Comparison of ENCODE assay signal across 8 cellular contexts in the genomic region with DNA sequence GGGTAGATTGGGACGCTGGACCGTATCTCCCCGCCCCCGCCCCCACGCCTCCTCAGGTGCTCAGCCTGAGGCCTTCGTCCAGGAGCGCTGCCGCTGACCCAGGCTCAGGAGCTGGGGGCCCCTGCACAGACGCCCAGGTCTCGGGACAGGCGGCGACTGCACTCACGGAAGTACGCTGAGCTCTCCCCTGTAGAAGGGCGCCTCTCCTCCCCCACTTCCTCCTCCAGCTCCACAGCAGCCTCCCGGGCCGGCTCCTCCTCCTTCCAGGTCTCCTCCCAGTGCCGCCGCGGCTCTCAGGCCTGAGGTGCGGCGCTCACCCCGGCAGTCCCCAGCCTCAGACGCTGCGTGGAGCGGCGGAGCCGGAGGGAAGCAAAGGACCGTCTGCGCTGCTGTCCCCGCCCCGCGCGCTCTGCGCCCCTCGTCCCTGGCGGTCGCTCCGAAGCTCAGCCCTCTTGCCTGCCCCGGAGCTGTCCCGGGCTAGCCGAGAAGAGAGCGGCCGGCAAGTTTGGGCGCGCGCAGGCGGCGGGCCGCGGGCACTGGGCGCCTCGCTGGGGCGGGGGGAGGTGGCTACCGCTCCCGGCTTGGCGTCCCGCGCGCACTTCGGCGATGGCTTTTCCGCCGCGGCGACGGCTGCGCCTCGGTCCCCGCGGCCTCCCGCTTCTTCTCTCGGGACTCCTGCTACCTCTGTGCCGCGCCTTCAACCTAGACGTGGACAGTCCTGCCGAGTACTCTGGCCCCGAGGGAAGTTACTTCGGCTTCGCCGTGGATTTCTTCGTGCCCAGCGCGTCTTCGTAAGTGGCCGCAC. TPM values are rescaled to one million over a fixed set of nuclear protein-coding genes. Genes with fewer than 3 reads are reported as not detected.
DNase-seq lines count a peak whose midpoint lies in the region; ATAC-seq, FAIRE-seq and TF ChIP-seq lines count a peak whose summit lies in the region.

A gene (plus strand): TSS at position 324 of the 805 bp plus-strand sequence. CDS start 283 bp downstream, at position 607.

- H3K9ac ChIP-seq in H1 (replicated peaks in 1 of 4; ENCODE audit: extremely low read depth in 1 of 4, low read depth in 3 of 4, low read length in 3 of 4) (peak within 1 kb of the TSS; percentile 62 to 76 (median 74)), mesenchymal stem cell (ENCODE audit: low read length) (peak within 1 kb of the TSS; percentile 96)

- no peak for TF ChIP-seq RAD21 in H1 (IDR thresholded peaks at IDR 0.05 in 1 of 2, conservative IDR thresholded peaks at IDR 0.05 in 1 of 2; ENCODE audit: low read depth in 2 of 2, low read length in 2 of 2)

- no peak within 1 kb of the TSS for H3K23ac ChIP-seq in H1 (ENCODE audit: insufficient read length)
- H3K23ac ChIP-seq in mesenchymal stem cell (ENCODE audit: low read length in 2 of 2): no peak within 1 kb of the TSS

- WGBS in H1 (ENCODE audit: extremely low coverage in 1 of 2, insufficient coverage in 1 of 2, insufficient read length in 1 of 2, insufficient replicate concordance in 2 of 2, low coverage in 1 of 2, low lambda C conversion rate in 2 of 2, missing lambda C conversion rate in 1 of 2), 2 experiments: 1% methylated on average over 61 of the region's 86 CpGs; no CpG with 5 or more reads in 1 of the 2 experiments
- under 1% methylated on average over 76 of the region's 86 CpGs for whole genome bisulfite sequencing in mesenchymal stem cell

- peak within 1 kb of the TSS; percentile 88 to 96 (median 94) for H3K4me3 Mint-ChIP-seq in CD4-positive, alpha-beta memory T cell

- peak within 1 kb of the TSS; percentile 73 to 93 (median 88) for H3K27ac Mint-ChIP-seq in CD4-positive, alpha-beta memory T cell

- peak within 1 kb of the TSS; percentile 98 for H4K5ac ChIP-seq in H1 (ENCODE audit: insufficient read length, low read depth, low read length)

- ATAC-seq in GM19372 (IDR thresholded peaks at IDR 0.05; ENCODE audit: low read depth, unreplicated experiment) (peak; percentile 92), HG03521 (IDR thresholded peaks at IDR 0.05; ENCODE audit: unreplicated experiment) (peak; percentile 94)

- peak; percentile 88 to 93 for TF ChIP-seq POLR2A in H1 (IDR thresholded peaks at IDR 0.05; ENCODE audit: control extremely low read depth in 1 of 2, low read depth in 2 of 2, low read length in 2 of 2)

- no peak for FAIRE-seq in H1 (lab: Jason Lieb, UNC)

- H3K79me1 ChIP-seq in H1 (ENCODE audit: low read depth, low read length) (no peaks in the 10 kb centered on the region), mesenchymal stem cell (replicated peaks; ENCODE audit: low read length, poor library complexity, severe bottlenecking) (no peaks in the 10 kb centered on the region)

- H2BK20ac ChIP-seq in H1 (ENCODE audit: low read length): no peak within 1 kb of the TSS; the same call in 1 of the 2 replicates

- H3K4me2 ChIP-seq in H1 (ENCODE audit: insufficient read depth in 1 of 2, low read depth in 2 of 2, low read length in 2 of 2) (peak within 1 kb of the TSS; percentile 71 to 92), mesenchymal stem cell (ENCODE audit: low read length, poor library complexity, severe bottlenecking) (peak within 1 kb of the TSS; percentile 30)

- H3K4ac ChIP-seq in H1 (replicated peaks; ENCODE audit: insufficient read length, low read depth, low read length) (peak within 1 kb of the TSS; percentile 71), mesenchymal stem cell (ENCODE audit: low read depth in 1 of 2, low read length in 2 of 2) (peak within 1 kb of the TSS; percentile 90 to 95)

- H3K27ac ChIP-seq in CD4-positive, alpha-beta memory T cell (ENCODE audit: low read depth, low read length): peak within 1 kb of the TSS; percentile 46
- H3K27ac ChIP-seq in H1 (ENCODE audit: low read depth, low read length) (peak within 1 kb of the TSS; percentile 66), mesenchymal stem cell (ENCODE audit: low read length, poor library complexity, severe bottlenecking) (peak within 1 kb of the TSS; percentile 91)

- TF ChIP-seq EP300 in H1 (IDR thresholded peaks at IDR 0.05; ENCODE audit: borderline replicate concordance in 1 of 2, low read depth in 2 of 2, low read length in 2 of 2): no peak

- H3K79me2 ChIP-seq in H1 (ENCODE audit: control insufficient read depth in 1 of 2, insufficient read depth in 2 of 2, low read length in 2 of 2): peaks cover 0 to 45% of the 10 kb centered on the region in 2 experiments; a peak in 3 of 4 replicates

- H4K91ac ChIP-seq in H1 (replicated peaks; ENCODE audit: insufficient read length, low read length) (peak within 1 kb of the TSS; percentile 61), mesenchymal stem cell (ENCODE audit: low read length) (peak within 1 kb of the TSS; percentile 99)

- POLR2A ChIA-PET in CD4-positive, alpha-beta memory T cell (lab: Charles Lee; ENCODE audit: partially characterized antibody): interaction anchor here (0.8 to 2.4 kb wide), 8 partner anchors 9 to 104 kb away, joined by 3 to 44 read pairs (median 4); a partner anchor contains a TSS
- POLR2A ChIA-PET in H1 (lab: Charles Lee; ENCODE audit: partially characterized antibody): interaction anchor here (0.5 to 2.3 kb wide), 18 partner anchors 10 to 190 kb away, joined by 3 to 15 read pairs (median 3); a partner anchor contains a TSS

- H2BK15ac ChIP-seq in H1 (ENCODE audit: low read length) (peak within 1 kb of the TSS; percentile 21; the same call in 1 of the 2 replicates), mesenchymal stem cell (ENCODE audit: low read depth, poor library complexity, severe bottlenecking) (peak within 1 kb of the TSS; percentile 85)

- H2BK120ac ChIP-seq in H1 (replicated peaks; ENCODE audit: low read depth, low read length) (peak within 1 kb of the TSS; percentile 94), mesenchymal stem cell (ENCODE audit: low read depth, low read length) (peak within 1 kb of the TSS; percentile 95)

- CTCF ChIA-PET in CD4-positive, alpha-beta memory T cell (lab: Charles Lee; ENCODE audit: partially characterized antibody): interaction anchor here (0.6 to 3.2 kb wide), 7 partner anchors 51 to 109 kb away, joined by 3 to 25 read pairs (median 5); a partner anchor contains a TSS
- CTCF ChIA-PET in H1 (lab: Charles Lee; ENCODE audit: partially characterized antibody): interaction anchor here (0.7 to 1.5 kb wide), 7 partner anchors 11 to 611 kb away, joined by 3 to 5 read pairs (median 3); no protein-coding TSS in a partner anchor

- H2BK5ac ChIP-seq in H1 (ENCODE audit: low read depth, low read length): peak within 1 kb of the TSS; percentile 88
- peak within 1 kb of the TSS; percentile 97 for H2BK5ac ChIP-seq in mesenchymal stem cell (ENCODE audit: low read depth, low read length, poor library complexity, severe bottlenecking)

- H3K9me3 Mint-ChIP-seq in CD4-positive, alpha-beta memory T cell: no peaks in the 10 kb centered on the region

- peaks cover 26 to 41% (median 31%) of the 10 kb centered on the region in 4 donors for H3K4me1 Mint-ChIP-seq in CD4-positive, alpha-beta memory T cell

- peaks cover 0 to 8% of the 10 kb centered on the region in 2 donors for H3K36me3 Mint-ChIP-seq in CD4-positive, alpha-beta memory T cell

- H3K14ac ChIP-seq in H1 (ENCODE audit: insufficient read length) (no peak within 1 kb of the TSS), mesenchymal stem cell (ENCODE audit: low read length in 2 of 2) (peak within 1 kb of the TSS; percentile 82 to 83)

- no peaks in the 10 kb centered on the region for H3K36me3 ChIP-seq in CD4-positive, alpha-beta memory T cell (ENCODE audit: insufficient read depth, low read length)
- H3K36me3 ChIP-seq in H1 (ENCODE audit: control insufficient read depth in 2 of 4, insufficient read depth in 4 of 4, low read length in 3 of 4) (no peaks in the 10 kb centered on the region), mesenchymal stem cell (ENCODE audit: control insufficient read depth in 1 of 2, insufficient read depth in 2 of 2, low read depth in 1 of 2, low read length in 2 of 2) (no peaks in the 10 kb centered on the region)

- no peak for TF ChIP-seq CTCF in H1 (IDR thresholded peaks at IDR 0.05; ENCODE audit: control extremely low read depth in 1 of 3, insufficient read depth in 1 of 3, low read depth in 1 of 3, low read length in 3 of 3)

- H3K27me3 Mint-ChIP-seq in CD4-positive, alpha-beta memory T cell: peaks cover 0 to 3% of the 10 kb centered on the region in 2 donors

- peak; percentile 79 to 89 (median 83) for DNase-seq in CD4-positive, alpha-beta memory T cell
- peak; percentile 73 for DNase-seq in NCI-H82 treated with DMSO at 0.1 percent for 48 hours (lab: John Stamatoyannopoulos, UW; ENCODE audit: unreplicated experiment)
- peak; percentile 66 to 69 (median 66) for DNase-seq in activated CD8-positive, alpha-beta memory T cell treated with anti-CD3 and anti-CD28 coated beads for 48 hours (ENCODE audit: low read depth in 2 of 3, low spot score in 2 of 3)
- DNase-seq in H1 (ENCODE audit: low read depth in 1 of 2, low spot score in 2 of 2): peak; percentile 79 to 90
- DNase-seq in mesenchymal stem cell: peak; percentile 96
- DNase-seq in stimulated activated CD8-positive, alpha-beta memory T cell treated with anti-CD3 and anti-CD28 coated beads, Interleukin-12 subunit alpha, Interleukin-12 subunit beta, amount 100 ng/mL, for 24 hours (ENCODE audit: extremely low read depth): peak; percentile 65

- H3K23me2 ChIP-seq in H1 (ENCODE audit: low read depth, low read length): peaks cover 10% of the 10 kb centered on the region

- H4K8ac ChIP-seq in H1 (ENCODE audit: extremely low read depth, insufficient read depth, low read length): peak within 1 kb of the TSS; percentile 94; the same call in 1 of the 2 replicates
- peak within 1 kb of the TSS; percentile 99 for H4K8ac ChIP-seq in mesenchymal stem cell (ENCODE audit: low read length)

- no peaks in the 10 kb centered on the region for H3K27me3 ChIP-seq in CD4-positive, alpha-beta memory T cell (ENCODE audit: insufficient read depth, low read length)
- no peaks in the 10 kb centered on the region for H3K27me3 ChIP-seq in H1 (replicated peaks in 1 of 4; ENCODE audit: control insufficient read depth in 3 of 4, extremely low read depth in 1 of 4, insufficient read depth in 3 of 4, low read length in 3 of 4)
- H3K27me3 ChIP-seq in mesenchymal stem cell (ENCODE audit: control insufficient read depth in 1 of 2, insufficient read depth in 1 of 2, low read length in 2 of 2): no peaks in the 10 kb centered on the region

- H2BK12ac ChIP-seq in H1 (ENCODE audit: low read depth, low read length): 0 out of 2 replicates have a peak within 1 kb of the TSS, but pooled peaks have one; percentile 4
- H2BK12ac ChIP-seq in mesenchymal stem cell (ENCODE audit: low read length in 2 of 2): peak within 1 kb of the TSS; percentile 42 to 96

- no peaks in the 10 kb centered on the region for H3K9me3 ChIP-seq in CD4-positive, alpha-beta memory T cell (ENCODE audit: control insufficient read depth in 1 of 2, low read length in 2 of 2)
- H3K9me3 ChIP-seq in H1 (ENCODE audit: insufficient read depth in 2 of 2, low read depth in 1 of 2, low read length in 1 of 2): no peaks in the 10 kb centered on the region
- H3K9me3 ChIP-seq in mesenchymal stem cell (ENCODE audit: control insufficient read depth, low read length): no peaks in the 10 kb centered on the region

- intact Hi-C loops in CD4-positive, alpha-beta memory T cell (cut with micrococcal nuclease): loop anchor here (1.0 to 5.0 kb wide), 3 partner anchors 52 to 104 kb away; a partner anchor contains a TSS

- peak within 1 kb of the TSS; percentile 59 for H3K56ac ChIP-seq in H1 (replicated peaks; ENCODE audit: insufficient read length, low read depth, low read length)

- H2AK5ac ChIP-seq in H1 (ENCODE audit: low read depth, low read length): no peak within 1 kb of the TSS
- H2AK5ac ChIP-seq in mesenchymal stem cell (ENCODE audit: low read length, severe bottlenecking): no peak within 1 kb of the TSS

- H2AFZ ChIP-seq in H1 (ENCODE audit: low read length) (peak within 1 kb of the TSS; percentile 59), mesenchymal stem cell (ENCODE audit: low read depth, low read length) (peak within 1 kb of the TSS; percentile 36)

- peak within 1 kb of the TSS; percentile 95 for H3K18ac ChIP-seq in H1 (ENCODE audit: extremely low read depth, low read length)
- peak within 1 kb of the TSS; percentile 96 to 99 for H3K18ac ChIP-seq in mesenchymal stem cell (ENCODE audit: low read depth in 1 of 2, low read length in 2 of 2)

- H3K4me3 ChIP-seq in CD4-positive, alpha-beta memory T cell (ENCODE audit: low read length in 2 of 2): peak within 1 kb of the TSS; percentile 77 to 85
- H3K4me3 ChIP-seq in H1 (ENCODE audit: extremely low read depth in 1 of 4, insufficient read depth in 2 of 4, low read depth in 3 of 4, low read length in 4 of 4) (peak within 1 kb of the TSS; percentile 77 to 96 (median 94)), mesenchymal stem cell (ENCODE audit: insufficient read depth in 1 of 2, low read depth in 1 of 2, low read length in 2 of 2) (peak within 1 kb of the TSS; percentile 82 to 95)

- peaks cover 38% of the 10 kb centered on the region for H3K4me1 ChIP-seq in CD4-positive, alpha-beta memory T cell (ENCODE audit: insufficient read depth, low read length)
- H3K4me1 ChIP-seq in H1 (replicated peaks in 1 of 4; ENCODE audit: control insufficient read depth in 3 of 4, insufficient read depth in 4 of 4, low read length in 3 of 4) (peaks cover 0 to 4% (median 2%) of the 10 kb centered on the region in 4 experiments; a peak in 4 of 7 replicates), mesenchymal stem cell (ENCODE audit: control insufficient read depth, insufficient read depth, low read depth, low read length) (peaks cover 7% of the 10 kb centered on the region)

- no peaks in the 10 kb centered on the region for H4K20me1 ChIP-seq in H1 (replicated peaks in 1 of 2; ENCODE audit: control insufficient read depth in 1 of 2, insufficient read depth in 2 of 2, low read length in 2 of 2)

RNA-seq across cellular contexts. Expression of the gene that starts here (rescaled TPM):
- 10 to 100 TPM; 11.0 to 12.0 TPM for total RNA-seq in CD4-positive, alpha-beta memory T cell
- polyA plus RNA-seq in CD4-positive, alpha-beta memory T cell: 1 to 10 TPM; 1.2 to 2.3 TPM
- 38.3 and 42.4 TPM in 2 replicates for total RNA-seq in H1 (2021; fragmentation: NEBNext Ultra II Directional; extraction: Animal tissue kit (Norgen Biotek cat#: 25700))
- 6.5 and 11.7 TPM in 2 replicates for polyA plus RNA-seq in H1 (2011; rRNA removed)
- polyA plus RNA-seq in H1 (2011; cell fraction: cytosol; rRNA removed): 14.6 TPM
- 13.3 TPM for polyA plus RNA-seq in H1 (2011; cell fraction: nucleus; rRNA removed)
- polyA plus RNA-seq in H1 (2012, experiment 1 of 2): 13.5 to 37.7 TPM (median 24.2 TPM) in 4 replicates
- 1.4 TPM for polyA plus RNA-seq in H1 (2012, experiment 2 of 2)
- 32.1 TPM for polyA plus RNA-seq in H1 (2013, experiment 1 of 2)
- 27.8 TPM for polyA plus RNA-seq in H1 (2013, experiment 2 of 2)
- 60.8 and 113 TPM in 2 replicates for polyA minus RNA-seq in H1 (2011; rRNA and poly(A)+ RNA removed)
- 44.8 TPM for polyA minus RNA-seq in H1 (2011; cell fraction: cytosol; rRNA and poly(A)+ RNA removed)
- 48.7 TPM for polyA minus RNA-seq in H1 (2011; cell fraction: nucleus; rRNA and poly(A)+ RNA removed)
- polyA plus RNA-seq in mesenchymal stem cell (2013, experiment 1 of 2): 126 TPM
- 117 TPM for polyA plus RNA-seq in mesenchymal stem cell (2013, experiment 2 of 2)

Comparison
In these comparisons a context has a peak if more than half of its experiments do, and no peak if none do; other contexts are left out.
1. Peak in every context shown above with its lines: DNase-seq, ATAC-seq, H3K4me3 ChIP-seq and H3K27ac ChIP-seq.